Comparison of ENCODE assay signal across 8 cellular contexts in genomic region chr3:63967675-63968611, GRCh38. TPM values are rescaled to one million over a fixed set of nuclear protein-coding genes. Genes with fewer than 3 reads are reported as not detected.
DNase-seq lines count a peak whose midpoint lies in the region; ATAC-seq and TF ChIP-seq lines count a peak whose summit lies in the region.

No MANE protein-coding gene starts in this region.

- no peaks in the 10 kb centered on the region for H3K36me3 Mint-ChIP-seq in immature natural killer cell

- ATAC-seq in GM19025 (IDR thresholded peaks at IDR 0.05; ENCODE audit: low read depth, unreplicated experiment) (peak; percentile 57), HG03135 (IDR thresholded peaks at IDR 0.05; ENCODE audit: unreplicated experiment) (peak; percentile 63), omental fat pad (ENCODE audit: low FRiP score) (no peak)

- peaks cover 65 to 70% of the 10 kb centered on the region in 2 donors for H3K4me1 Mint-ChIP-seq in immature natural killer cell

- H3K27ac Mint-ChIP-seq in immature natural killer cell, result peak overlapping the region; percentile 92 to 99 (median 97)

- H3K36me3 ChIP-seq in BLaER1 treated with 17β-estradiol and CSF1 and Interleukin-3, amounts not matched to agents 10 nM and 100 nM, result peaks cover 12 to 36% (median 21%) of the 10 kb centered on the region in 11 experiments; a peak in 21 of 22 replicates
- no peaks in the 10 kb centered on the region for H3K36me3 ChIP-seq in Peyer's patch

- H3K9ac ChIP-seq in BLaER1 treated with 17β-estradiol and CSF1 and Interleukin-3, amounts not matched to agents 10 nM and 100 nM, result peak overlapping the region; percentile 63 to 76 (median 70)

- H3K27ac ChIP-seq in BLaER1 treated with 17β-estradiol and CSF1 and Interleukin-3, amounts not matched to agents 10 nM and 100 nM, result peak overlapping the region; percentile 58 to 82 (median 76)
- H3K27ac ChIP-seq in Peyer's patch, result peak overlapping the region; percentile 67 to 80 (median 78)

- H3K4me2 ChIP-seq in BLaER1 treated with 17β-estradiol and CSF1 and Interleukin-3, amounts not matched to agents 10 nM and 100 nM, result peak overlapping the region; percentile 82 to 97 (median 92)

- H3K4me3 ChIP-seq in BLaER1 treated with 17β-estradiol and CSF1 and Interleukin-3, amounts not matched to agents 10 nM and 100 nM, result peak overlapping the region; percentile 34 to 63 (median 46)
- peak overlapping the region; percentile 33 to 45 (median 41) for H3K4me3 ChIP-seq in Peyer's patch

- H3K9me3 ChIP-seq in BLaER1 treated with 17β-estradiol and CSF1 and Interleukin-3, amounts not matched to agents 10 nM and 100 nM (replicated peaks in 1 of 11), result no peaks in the 10 kb centered on the region
- no peaks in the 10 kb centered on the region for H3K9me3 ChIP-seq in Peyer's patch

- no peaks in the 10 kb centered on the region for H3K9me3 Mint-ChIP-seq in immature natural killer cell

- TF ChIP-seq CTCF in Peyer's patch (IDR thresholded peaks at IDR 0.05), result no peak
- no peak for TF ChIP-seq CTCF in omental fat pad (IDR thresholded peaks at IDR 0.05)

- no peaks in the 10 kb centered on the region for H3K27me3 ChIP-seq in BLaER1 treated with 17β-estradiol and CSF1 and Interleukin-3, amounts not matched to agents 10 nM and 100 nM
- H3K27me3 ChIP-seq in Peyer's patch, result no peaks in the 10 kb centered on the region

- TF ChIP-seq POLR2A in Peyer's patch (IDR thresholded peaks at IDR 0.05), result peak in 1 of 2 donors; percentile 29

- H3K27me3 Mint-ChIP-seq in immature natural killer cell (ENCODE audit: low read depth in 3 of 3), result peaks cover 7 to 14% (median 14%) of the 10 kb centered on the region in 3 donors

- DNase-seq in Peyer's patch (peak; percentile 31 to 79 (median 75)), astrocyte of the hippocampus (ENCODE audit: low read depth, low spot score) (peak; percentile 70), immature natural killer cell (peak; percentile 73 to 81 (median 77)), omental fat pad (ENCODE audit: low spot score) (no peak)
- DNase-seq in stimulated activated CD8-positive, alpha-beta memory T cell treated with anti-CD3 and anti-CD28 coated beads, Interleukin-15, amount 100 ng/mL, for 1 hour (ENCODE audit: low read depth), result peak; percentile 6

- H4K20me1 ChIP-seq in BLaER1 treated with 17β-estradiol and CSF1 and Interleukin-3, amounts not matched to agents 10 nM and 100 nM, result peaks cover 0 to 86% (median 33%) of the 10 kb centered on the region in 11 experiments; a peak in 14 of 22 replicates

- H3K4me1 ChIP-seq in BLaER1 treated with 17β-estradiol and CSF1 and Interleukin-3, amounts not matched to agents 10 nM and 100 nM, result peaks cover 61 to 77% (median 72%) of the 10 kb centered on the region in 10 experiments
- H3K4me1 ChIP-seq in Peyer's patch, result peaks cover 0 to 64% (median 16%) of the 10 kb centered on the region in 4 donors

- H3K4me3 Mint-ChIP-seq in immature natural killer cell, result peak overlapping the region; percentile 86 to 97 (median 89)

RNA-seq across cellular contexts. Expression of gene PSMD6, which starts 55.4 kb away (rescaled TPM):
- total RNA-seq in Peyer's patch (10 to 100 TPM; 37.3 to 48.7 (median 38.2) TPM), omental fat pad (10 to 100 TPM; 52.8 to 86.2 (median 53.4) TPM)
- 100 to 1,000 TPM in 2 of 3 donors, 10 to 100 TPM in 1; 92.3 to 161 (median 124) TPM for polyA plus RNA-seq in immature natural killer cell

RNA-seq across cellular contexts. Expression of gene SCAANT1, which starts 55.8 kb away (rescaled TPM):
- total RNA-seq in Peyer's patch (not detected), omental fat pad (not detected)
- 1 to 10 TPM in 1 of 3 donors, not detected in 2; 6.3 TPM for polyA plus RNA-seq in immature natural killer cell
